ENCODE assay signal across 19 cellular contexts in the genomic region with DNA sequence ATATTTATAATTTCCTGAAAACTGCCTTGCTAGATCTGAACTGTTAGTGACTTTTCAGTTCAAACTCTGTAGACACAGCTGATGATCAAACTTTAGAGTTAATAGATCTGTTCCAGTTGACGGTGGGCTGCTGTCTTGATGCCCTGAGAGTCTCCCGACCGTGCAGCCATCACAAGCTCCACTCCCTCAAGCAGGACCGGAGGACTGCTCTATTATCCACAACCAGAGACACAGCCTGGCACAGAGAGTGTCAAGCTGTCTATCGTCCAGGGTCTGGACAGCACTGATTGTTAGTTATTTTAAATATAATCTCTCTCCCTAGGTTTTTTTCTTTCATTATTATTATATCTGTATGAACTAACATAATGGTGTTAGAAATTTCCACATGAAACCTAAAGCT. TPM values are rescaled to one million over a fixed set of nuclear protein-coding genes. Genes with fewer than 3 reads are reported as not detected.
"Had no signal": no experiment of that assay in that cellular context is flagged by ENCODE, and none has a peak within 500 bp of the region (broad histone marks: within the 10 kb centered on the region; RNA-seq: fewer than 3 reads in every experiment).

No MANE protein-coding gene starts in this region.

- H3K9me3 Mint-ChIP-seq: activated T-cell treated with anti-CD3 and anti-CD28 coated beads, Interleukin-2, amount 50 U/mL, for 72 hours; dendritic cell treated with granulocyte-macrophage colony-stimulating factor and Interleukin-4, amounts not matched to agents 40 ng/mL and 50 ng/mL, for 4 days; natural killer cell; WTC11 had no signal

- H3K4me1 ChIP-seq: ascending aorta, breast epithelium, foreskin keratinocyte had no signal

- H3K9me3 ChIP-seq: ascending aorta, breast epithelium, mucosa of descending colon had no signal

- H3K4me3 Mint-ChIP-seq: activated CD8-positive, alpha-beta T cell treated with anti-CD3 and anti-CD28 coated beads, Interleukin-2, amount 10 ng/mL, durations not matched to agents 7 days and 5 days; activated T-cell treated with anti-CD3 and anti-CD28 coated beads, Interleukin-2, amount 50 U/mL, for 72 hours; dendritic cell treated with granulocyte-macrophage colony-stimulating factor and Interleukin-4, amounts not matched to agents 40 ng/mL and 50 ng/mL, for 4 days; natural killer cell; T-helper 17 cell; WTC11 had no signal

- H3K36me3 Mint-ChIP-seq: natural killer cell, WTC11 had no signal

- DNase-seq: activated CD4-positive, alpha-beta T cell treated with anti-CD3 and anti-CD28 coated beads for 48 hours; activated CD8-positive, alpha-beta memory T cell treated with anti-CD3 and anti-CD28 coated beads, Interleukin-2, amount 50 U/mL, for 4 hours; activated CD8-positive, alpha-beta T cell treated with anti-CD3 and anti-CD28 coated beads, Interleukin-2, amount 10 ng/mL, durations not matched to agents 7 days and 5 days; activated gamma-delta T cell; activated T-cell treated with anti-CD3 and anti-CD28 coated beads, Interleukin-2, amount 50 U/mL, for 72 hours; effector memory CD4-positive, alpha-beta T cell; foreskin keratinocyte; left cardiac atrium; mammary epithelial cell; natural killer cell; nucleus accumbens; posterior cingulate gyrus; stimulated activated CD4-positive, alpha-beta T cell treated with anti-CD3 and anti-CD28 coated beads, Interleukin-1b, Interleukin-23, amount 100 ng/mL, for 48 hours; T-helper 17 cell had no signal

- H3K36me3 ChIP-seq: ascending aorta, breast epithelium had no signal

- H3K4me1 Mint-ChIP-seq: natural killer cell, T-helper 17 cell, WTC11 had no signal

- H3K27me3 Mint-ChIP-seq: dendritic cell treated with granulocyte-macrophage colony-stimulating factor and Interleukin-4, amounts not matched to agents 40 ng/mL and 50 ng/mL, for 4 days; T-helper 17 cell had no signal

- H3K27me3 ChIP-seq: ascending aorta, breast epithelium had no signal

- H3K27ac Mint-ChIP-seq: activated CD8-positive, alpha-beta T cell treated with anti-CD3 and anti-CD28 coated beads, Interleukin-2, amount 10 ng/mL, durations not matched to agents 7 days and 5 days; activated T-cell treated with anti-CD3 and anti-CD28 coated beads, Interleukin-2, amount 50 U/mL, for 72 hours; dendritic cell treated with granulocyte-macrophage colony-stimulating factor and Interleukin-4, amounts not matched to agents 40 ng/mL and 50 ng/mL, for 4 days; T-helper 17 cell; WTC11 had no signal

- H3K4me3 ChIP-seq: ascending aorta, breast epithelium, mucosa of descending colon had no signal

- ATAC-seq: activated CD8-positive, alpha-beta T cell treated with anti-CD3 and anti-CD28 coated beads, Interleukin-2, amount 10 ng/mL, durations not matched to agents 7 days and 5 days; activated T-cell treated with anti-CD3 and anti-CD28 coated beads, Interleukin-2, amount 50 U/mL, for 72 hours; foreskin keratinocyte; mucosa of descending colon; natural killer cell; T-helper 17 cell; WTC11 had no signal

RNA-seq across cellular contexts. Expression of a gene that starts 8.1 kb away (rescaled TPM):
- total RNA-seq: activated CD8-positive, alpha-beta T cell treated with anti-CD3 and anti-CD28 coated beads, Interleukin-2, amount 10 ng/mL, durations not matched to agents 7 days and 5 days; ascending aorta had no signal
